Comparison of ENCODE assay signal across 16 cellular contexts in the genomic region with DNA sequence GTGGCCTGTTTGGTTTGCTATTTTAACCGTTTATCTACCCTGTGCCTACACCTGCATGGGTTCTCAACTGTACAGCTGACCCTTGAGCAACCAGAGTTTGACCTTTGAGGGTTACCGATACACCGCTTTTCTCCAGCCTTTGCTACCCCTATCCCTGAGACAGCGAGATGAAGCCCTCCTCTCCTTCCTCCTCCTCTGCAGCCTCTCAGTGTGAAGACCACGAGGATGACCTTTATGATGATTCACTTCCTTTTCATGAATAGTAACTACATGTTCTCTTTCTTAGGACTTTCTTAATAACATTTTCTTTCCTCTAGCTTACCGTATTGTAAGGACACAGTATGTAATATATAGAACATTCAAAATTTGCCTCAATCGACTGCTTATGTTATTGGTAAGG. TPM values are rescaled to one million over a fixed set of nuclear protein-coding genes. Genes with fewer than 3 reads are reported as not detected.
DNase-seq lines count a peak whose midpoint lies in the region; ATAC-seq and TF ChIP-seq lines count a peak whose summit lies in the region.
"Had no signal": no experiment of that assay in that cellular context is flagged by ENCODE, and none has a peak within 500 bp of the region (broad histone marks: within the 10 kb centered on the region; RNA-seq: fewer than 3 reads in every experiment).

No MANE protein-coding gene starts in this region.

- intact Hi-C loops in activated CD8-positive, alpha-beta T cell treated with anti-CD3 and anti-CD28 coated beads for 36 hours (cut with micrococcal nuclease), result loop anchor here (2.0 kb wide), 1 partner anchor 42 kb away; no protein-coding TSS in a partner anchor

- H3K27me3 Mint-ChIP-seq in activated CD8-positive, alpha-beta T cell treated with anti-CD3 and anti-CD28 coated beads for 36 hours, result peaks cover 14% of the 10 kb centered on the region
- H3K27me3 Mint-ChIP-seq in type B pancreatic cell, result peaks cover 48% of the 10 kb centered on the region

- H3K27ac Mint-ChIP-seq in activated CD8-positive, alpha-beta T cell treated with anti-CD3 and anti-CD28 coated beads for 36 hours, result peak overlapping the region; percentile 47
- H3K27ac Mint-ChIP-seq in type B pancreatic cell, result no peak overlapping the region

- CTCF ChIA-PET in activated CD8-positive, alpha-beta T cell treated with anti-CD3 and anti-CD28 coated beads for 36 hours (lab: Charles Lee), result interaction anchor here (1.3 to 4.6 kb wide), 10 partner anchors 8 to 40 kb away, joined by 4 to 31 read pairs (median 8); a partner anchor contains a TSS

- ATAC-seq in activated CD8-positive, alpha-beta T cell treated with anti-CD3 and anti-CD28 coated beads for 36 hours, result peak; percentile 78
- ATAC-seq in HG02870 (IDR thresholded peaks at IDR 0.05; ENCODE audit: unreplicated experiment), result no peak

- POLR2A ChIA-PET in activated CD8-positive, alpha-beta T cell treated with anti-CD3 and anti-CD28 coated beads for 36 hours (lab: Charles Lee), result interaction anchor here (1.0 to 4.9 kb wide), 4 partner anchors 9 to 66 kb away, joined by 3 to 21 read pairs (median 11); a partner anchor contains a TSS

- TF ChIP-seq CTCF in activated CD8-positive, alpha-beta T cell treated with anti-CD3 and anti-CD28 coated beads for 36 hours (IDR thresholded peaks at IDR 0.05), result no peak
- no peak for TF ChIP-seq CTCF in type B pancreatic cell (conservative IDR thresholded peaks at IDR 0.05)

- no peaks in the 10 kb centered on the region for H3K36me3 Mint-ChIP-seq in activated CD8-positive, alpha-beta T cell treated with anti-CD3 and anti-CD28 coated beads for 36 hours (ENCODE audit: low read depth)
- no peaks in the 10 kb centered on the region for H3K36me3 Mint-ChIP-seq in type B pancreatic cell
- H3K36me3 Mint-ChIP-seq: CD4-positive, alpha-beta memory T cell had no signal

- peak overlapping the region; percentile 5 for H3K4me3 Mint-ChIP-seq in activated CD8-positive, alpha-beta T cell treated with anti-CD3 and anti-CD28 coated beads for 36 hours
- no peak overlapping the region for H3K4me3 Mint-ChIP-seq in type B pancreatic cell
- H3K4me3 Mint-ChIP-seq: CD4-positive, alpha-beta memory T cell; central memory CD8-positive, alpha-beta T cell had no signal

- H3K9me3 Mint-ChIP-seq in activated CD8-positive, alpha-beta T cell treated with anti-CD3 and anti-CD28 coated beads for 36 hours, result no peaks in the 10 kb centered on the region
- H3K9me3 Mint-ChIP-seq in type B pancreatic cell, result no peaks in the 10 kb centered on the region
- H3K9me3 Mint-ChIP-seq: CD4-positive, alpha-beta memory T cell; central memory CD8-positive, alpha-beta T cell had no signal

- DNase-seq in EL (peak; percentile 63), Kasumi-1 (lab: John Stamatoyannopoulos, UW) (peak; percentile 6 to 22), iris pigment epithelial cell (ENCODE audit: low read depth) (peak; percentile 65), type B pancreatic cell (ENCODE audit: extremely low spot score, unreplicated experiment) (no peak), D341Med (ENCODE audit: low spot score) (no peak), NCI-H748 (lab: John Stamatoyannopoulos, UW; ENCODE audit: unreplicated experiment) (no peak)
- DNase-seq in activated CD8-positive, alpha-beta T cell treated with anti-CD3 and anti-CD28 coated beads for 36 hours, result peak; percentile 32
- DNase-seq: CD4-positive, alpha-beta memory T cell; erythroblast; NCI-H1436 treated with DMSO at 0.1 percent for 48 hours; NCI-H69; SHP77 treated with DMSO at 0.1 percent for 48 hours; substantia nigra had no signal

- peaks cover 24% of the 10 kb centered on the region for H3K4me1 Mint-ChIP-seq in activated CD8-positive, alpha-beta T cell treated with anti-CD3 and anti-CD28 coated beads for 36 hours (ENCODE audit: low read depth)
- no peaks in the 10 kb centered on the region for H3K4me1 Mint-ChIP-seq in type B pancreatic cell (ENCODE audit: unreplicated experiment)

RNA-seq across cellular contexts. Expression of a gene that starts 14.5 kb away (rescaled TPM):
- total RNA-seq in activated CD8-positive, alpha-beta T cell treated with anti-CD3 and anti-CD28 coated beads for 36 hours, result 100 to 1,000 TPM; 147 TPM
- 108 and 117 TPM in 2 replicates for total RNA-seq in type B pancreatic cell (ENCODE audit: low replicate concordance)

RNA-seq across cellular contexts. Expression of a gene that starts 56.0 kb away (rescaled TPM):
- total RNA-seq in activated CD8-positive, alpha-beta T cell treated with anti-CD3 and anti-CD28 coated beads for 36 hours, result 1 to 10 TPM; 1.9 to 2.7 TPM
- 7.8 and 9.4 TPM in 2 replicates for total RNA-seq in type B pancreatic cell (ENCODE audit: low replicate concordance)
- total RNA-seq: right lobe of liver had no signal

Comparison
In these comparisons a context has a peak if more than half of its experiments do, and no peak if none do; other contexts are left out.
1. DNase-seq: peak in EL (single experiment), Kasumi-1 (2 of 2), activated CD8-positive, alpha-beta T cell treated with anti-CD3 and anti-CD28 coated beads for 36 hours (single experiment) and iris pigment epithelial cell (single experiment); none in type B pancreatic cell (single experiment), D341Med (single experiment) and NCI-H748 (single experiment).